Comparison of ENCODE assay signal across 1 cellular context in genomic region chr3:195710883-195711812, GRCh38. TPM values are rescaled to one million over a fixed set of nuclear protein-coding genes. Genes with fewer than 3 reads are reported as not detected.
"Had no signal": no experiment of that assay in that cellular context is flagged by ENCODE, and none has a peak within 500 bp of the region (broad histone marks: within the 10 kb centered on the region; RNA-seq: fewer than 3 reads in every experiment).

No MANE protein-coding gene starts in this region.

RNA-seq across cellular contexts. Expression of gene MUC20, which starts 9.6 kb away (rescaled TPM):
- polyA plus RNA-seq: endothelial cell of umbilical vein had no signal
